ENCODE assay signal across 20 cellular contexts in the genomic region with DNA sequence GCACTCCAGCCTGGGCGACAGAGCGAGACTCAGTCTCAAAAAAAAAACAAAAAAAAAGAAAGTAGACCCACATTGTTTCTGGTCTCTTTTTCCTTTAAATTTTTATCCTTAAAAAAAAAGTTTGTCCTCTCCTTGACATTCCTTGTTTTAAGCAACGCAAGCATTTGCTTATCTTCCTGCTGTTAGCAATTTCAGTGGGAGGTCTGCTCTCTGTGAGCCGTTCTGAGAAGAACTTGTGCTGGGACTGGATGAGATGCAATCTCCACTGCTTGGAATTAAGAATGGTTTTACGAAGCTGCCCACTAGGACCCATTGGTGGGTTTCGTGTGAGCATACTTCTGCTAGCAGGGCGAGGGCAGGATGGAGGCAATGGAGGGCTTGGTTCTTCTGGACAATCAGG.
"Had no signal": no experiment of that assay in that cellular context is flagged by ENCODE, and none has a peak within 500 bp of the region (broad histone marks: within the 10 kb centered on the region; RNA-seq: fewer than 3 reads in every experiment).

No MANE protein-coding gene starts in this region.

- H3K9me3 ChIP-seq: psoas muscle, right lobe of liver, stomach, thoracic aorta had no signal

- DNase-seq: activated naive CD8-positive, alpha-beta T cell treated with anti-CD3 and anti-CD28 coated beads for 36 hours; anterior cingulate cortex; brain microvascular endothelial cell; cerebellar nuclear complex; dermis blood vessel endothelial cell; effector memory CD8-positive, alpha-beta T cell; islet precursor cell; nucleus accumbens; psoas muscle; right lobe of liver; stimulated activated CD4-positive, alpha-beta T cell treated with anti-CD3 and anti-CD28 coated beads, Interleukin-1b, Interleukin-23, amount 100 ng/mL, for 48 hours; stomach; T-helper 1 cell; T1000 had no signal

- H3K9me3 Mint-ChIP-seq: activated naive CD8-positive, alpha-beta T cell treated with anti-CD3 and anti-CD28 coated beads for 36 hours; activated T-helper 1 cell treated with anti-CD3 and anti-CD28 coated beads, Interleukin-12 subunit alpha, Interleukin-12 subunit beta, Interleukin-2, Interleukin-4 antibody, amounts not matched to agents 30 ng/mL and 10 ng/mL and 1 ng/mL, durations not matched to agents 14 hours and 24 hours and 36 hours; effector memory CD8-positive, alpha-beta T cell; natural killer cell treated with Interleukin-12 subunit alpha and Interleukin-12 subunit beta and Interleukin-15 and Interleukin-18, amount 100 ng/mL, for 72 hours had no signal

- H3K4me3 ChIP-seq: psoas muscle, right lobe of liver, stomach, thoracic aorta had no signal

- H3K27ac Mint-ChIP-seq: activated naive CD8-positive, alpha-beta T cell treated with anti-CD3 and anti-CD28 coated beads for 36 hours; activated T-helper 1 cell treated with anti-CD3 and anti-CD28 coated beads, Interleukin-12 subunit alpha, Interleukin-12 subunit beta, Interleukin-2, Interleukin-4 antibody, amounts not matched to agents 30 ng/mL and 10 ng/mL and 1 ng/mL, durations not matched to agents 14 hours and 24 hours and 36 hours; effector memory CD8-positive, alpha-beta T cell; natural killer cell treated with Interleukin-12 subunit alpha and Interleukin-12 subunit beta and Interleukin-15 and Interleukin-18, amount 100 ng/mL, for 72 hours had no signal

- H3K4me1 ChIP-seq: psoas muscle had no signal

- H3K4me3 Mint-ChIP-seq: activated naive CD8-positive, alpha-beta T cell treated with anti-CD3 and anti-CD28 coated beads for 36 hours; activated T-helper 1 cell treated with anti-CD3 and anti-CD28 coated beads, Interleukin-12 subunit alpha, Interleukin-12 subunit beta, Interleukin-2, Interleukin-4 antibody, amounts not matched to agents 30 ng/mL and 10 ng/mL and 1 ng/mL, durations not matched to agents 14 hours and 24 hours and 36 hours; effector memory CD8-positive, alpha-beta T cell; natural killer cell treated with Interleukin-12 subunit alpha and Interleukin-12 subunit beta and Interleukin-15 and Interleukin-18, amount 100 ng/mL, for 72 hours had no signal

- H3K27ac ChIP-seq: brain microvascular endothelial cell, psoas muscle, right lobe of liver, stomach, thoracic aorta had no signal

- H3K36me3 Mint-ChIP-seq: activated naive CD8-positive, alpha-beta T cell treated with anti-CD3 and anti-CD28 coated beads for 36 hours; natural killer cell treated with Interleukin-12 subunit alpha and Interleukin-12 subunit beta and Interleukin-15 and Interleukin-18, amount 100 ng/mL, for 72 hours had no signal

- H3K27me3 ChIP-seq: brain microvascular endothelial cell had no signal

- FAIRE-seq: urothelium cell line had no signal

- ATAC-seq: activated CD4-positive, CD25-positive, alpha-beta regulatory T cell treated with anti-CD3 and anti-CD28 coated beads, Interleukin-2, amount 50 U/mL, for 24 hours; effector memory CD8-positive, alpha-beta T cell; left lobe of liver; natural killer cell treated with Interleukin-12 subunit alpha and Interleukin-12 subunit beta and Interleukin-15 and Interleukin-18, amount 100 ng/mL, for 72 hours; psoas muscle had no signal

- H3K36me3 ChIP-seq: brain microvascular endothelial cell, right lobe of liver, stomach, thoracic aorta had no signal
